8 cellular contexts compared by ENCODE assay signal in genomic region chr19:9323557-9323918, GRCh38. TPM values are rescaled to one million over a fixed set of nuclear protein-coding genes. Genes with fewer than 3 reads are reported as not detected.
DNase-seq lines count a peak whose midpoint lies in the region; ATAC-seq and TF ChIP-seq lines count a peak whose summit lies in the region.

No MANE protein-coding gene starts in this region.

- peak overlapping the region; percentile 75 for H3K4me2 ChIP-seq in PC-9

- intact Hi-C loops in PC-9 (cut with micrococcal nuclease; ENCODE audit: unreplicated experiment), result loop anchor here (1.0 to 5.0 kb wide), 2 partner anchors 13 to 84 kb away; no protein-coding TSS in a partner anchor
- intact Hi-C loops in ascending aorta (cut with DNase I), result loop anchor here (5.0 kb wide), 4 partner anchors 114 to 491 kb away; partner anchors contain the start of genes MBD3L1, ZNF266, ZNF426 and ZNF558
- intact Hi-C loops in prostate gland (cut with DNase I), result loop anchor here (5.0 to 10.0 kb wide), 2 partner anchors 111 to 469 kb away; partner anchors contain the start of gene ZNF266

- no peak for TF ChIP-seq POLR2A in prostate gland (IDR thresholded peaks at IDR 0.05)

- POLR2A ChIA-PET in PC-9 (lab: Charles Lee; ENCODE audit: unreplicated experiment), result interaction anchor here (0.6 kb wide), 1 partner anchor 1651 kb away, joined by 3 read pairs; no protein-coding TSS in a partner anchor

- H3K27ac ChIP-seq in HUES6 (ENCODE audit: low read depth, low read length) (no peak overlapping the region), PC-9 (peak overlapping the region; percentile 20; the same call in 1 of the 2 replicates), ascending aorta (peak overlapping the region; percentile 87 to 90), prostate gland (peak overlapping the region; percentile 78 to 85)

- H4K20me1 ChIP-seq in PC-9 (ENCODE audit: insufficient read depth), result no peaks in the 10 kb centered on the region

- H3K4me3 ChIP-seq in HUES6 (ENCODE audit: low read depth, low read length) (peak overlapping the region; percentile 84), PC-9 (peak overlapping the region; percentile 66), ascending aorta (peak overlapping the region; percentile 72 to 76), prostate gland (peak overlapping the region; percentile 71 to 81)

- no peaks in the 10 kb centered on the region for H3K9me2 ChIP-seq in PC-9 (ENCODE audit: insufficient read depth)

- TF ChIP-seq CTCF in PC-9 (conservative IDR thresholded peaks at IDR 0.05) (no peak), ascending aorta (IDR thresholded peaks at IDR 0.05) (no peak), prostate gland (IDR thresholded peaks at IDR 0.05) (no peak)

- H2AFZ ChIP-seq in PC-9, result peak overlapping the region; percentile 92

- H3F3A ChIP-seq in PC-9 (ENCODE audit: insufficient read depth, low read depth), result peaks cover 20% of the 10 kb centered on the region

- 2% methylated on average over 9 of the region's 9 CpGs for WGBS in prostate gland

- peaks cover 13% of the 10 kb centered on the region for H3K36me3 ChIP-seq in HUES6 (ENCODE audit: control insufficient read depth, insufficient read depth, low read length)
- peaks cover 22% of the 10 kb centered on the region for H3K36me3 ChIP-seq in PC-9 (ENCODE audit: low read depth)
- H3K36me3 ChIP-seq in ascending aorta, result peaks cover 3 to 9% of the 10 kb centered on the region in 2 donors
- no peaks in the 10 kb centered on the region for H3K36me3 ChIP-seq in prostate gland

- H3K9me3 ChIP-seq in HUES6 (ENCODE audit: control insufficient read depth, insufficient read depth, low read depth, low read length) (peaks cover 37% of the 10 kb centered on the region), PC-9 (ENCODE audit: insufficient read depth, low read depth) (peaks cover 39% of the 10 kb centered on the region), ascending aorta (peaks cover 9 to 35% of the 10 kb centered on the region in 2 donors), prostate gland (peaks cover 3% of the 10 kb centered on the region)

- ATAC-seq in GM21528 (IDR thresholded peaks at IDR 0.05; ENCODE audit: low FRiP score, unreplicated experiment), result peak; percentile 48

- H3K4me1 ChIP-seq in HUES6 (ENCODE audit: control insufficient read depth, insufficient read depth, low read length), result no peaks in the 10 kb centered on the region
- peaks cover 6% of the 10 kb centered on the region for H3K4me1 ChIP-seq in PC-9 (replicated peaks; ENCODE audit: insufficient read depth)
- H3K4me1 ChIP-seq in ascending aorta, result peaks cover 0 to 7% of the 10 kb centered on the region in 2 donors
- H3K4me1 ChIP-seq in prostate gland (replicated peaks), result no peaks in the 10 kb centered on the region

- DNase-seq in Daoy (ENCODE audit: low read depth) (peak; percentile 65), PC-9 (peak; percentile 64 to 85), ascending aorta (ENCODE audit: low spot score in 2 of 2) (peak; percentile 19 to 86), hepatic stellate cell (ENCODE audit: low spot score) (peak; percentile 76), prostate gland (ENCODE audit: low spot score) (peak; percentile 44)
- DNase-seq in activated effector memory CD4-positive, alpha-beta T cell treated with anti-CD3 and anti-CD28 coated beads, Interleukin-2, amount 50 U/mL, for 16 hours, result no peak

- no TSS peak for BruUV-seq in PC-9 (replicated peaks; lab: Mats Ljungman, UMichigan)

- H3K79me2 ChIP-seq in PC-9 (ENCODE audit: low read depth), result peaks cover 10% of the 10 kb centered on the region

- H3K9ac ChIP-seq in HUES6 (ENCODE audit: low read length), result peak overlapping the region; percentile 7

- H3K27me3 ChIP-seq in HUES6 (ENCODE audit: control insufficient read depth, insufficient read depth, low read length) (no peaks in the 10 kb centered on the region), PC-9 (ENCODE audit: insufficient read depth, low read depth) (no peaks in the 10 kb centered on the region), ascending aorta (no peaks in the 10 kb centered on the region), prostate gland (replicated peaks; ENCODE audit: insufficient read depth) (no peaks in the 10 kb centered on the region)

- CTCF ChIA-PET in PC-9 (lab: Charles Lee), result interaction anchor here (0.9 kb wide), 1 partner anchor 10 kb away, joined by 3 read pairs; no protein-coding TSS in a partner anchor

RNA-seq across cellular contexts. Expression of gene ZNF559, which starts 0.4 kb away (rescaled TPM):
- total RNA-seq in Daoy (2014; rRNA removed; shearing (Covaris generic)), result 13.5 and 15.4 TPM in 2 replicates
- 10.5 and 12.5 TPM in 2 replicates for total RNA-seq in PC-9 (2021)
- 1.5 TPM for total RNA-seq in ascending aorta
- total RNA-seq in prostate gland, result 10 to 100 TPM; 19.4 to 30.3 TPM

RNA-seq across cellular contexts. Expression of gene ZNF699, which starts 13.9 kb away (rescaled TPM):
- 6.9 and 14.7 TPM in 2 replicates for total RNA-seq in Daoy (2014; rRNA removed; shearing (Covaris generic))
- total RNA-seq in PC-9 (2021) (2.2 and 2.6 TPM in 2 replicates), ascending aorta (6.8 TPM), prostate gland (10 to 100 TPM in 1 of 2 donors, 1 to 10 TPM in 1; 9.6 to 19.4 TPM)

RNA-seq across cellular contexts. Expression of gene ZNF177, which starts 39.3 kb away (rescaled TPM):
- total RNA-seq in Daoy (2014; rRNA removed; shearing (Covaris generic)), result 0.09 and 0.69 TPM in 2 replicates
- total RNA-seq in PC-9 (2021), result 0.38 and 0.55 TPM in 2 replicates
- not detected for total RNA-seq in ascending aorta
- total RNA-seq in prostate gland, result 1 to 10 TPM; 7.1 to 8.1 TPM
